Comparison of ENCODE assay signal across 13 cellular contexts in genomic region chr6:137970368-137970767, GRCh38.
DNase-seq lines count a peak whose midpoint lies in the region; ATAC-seq, FAIRE-seq and TF ChIP-seq lines count a peak whose summit lies in the region.
"Had no signal": no experiment of that assay in that cellular context is flagged by ENCODE, and none has a peak within 500 bp of the region (broad histone marks: within the 10 kb centered on the region; RNA-seq: fewer than 3 reads in every experiment).

No MANE protein-coding gene starts in this region.

- no peaks in the 10 kb centered on the region for H3K9me3 ChIP-seq in right lobe of liver
- H3K9me3 ChIP-seq in HepG2 (ENCODE audit: low read length) = no peaks in the 10 kb centered on the region

- H3K79me2 ChIP-seq in HepG2 (ENCODE audit: insufficient read depth, low read length) = no peaks in the 10 kb centered on the region

- TF ChIP-seq EP300 in HepG2 (IDR thresholded peaks at IDR 0.05; ENCODE audit: low read depth in 2 of 2, low read length in 2 of 2) (no peak), HepG2 (CRISPR knock-in tag; IDR thresholded peaks at IDR 0.05; ENCODE audit: borderline replicate concordance) (no peak)

- DNase-seq in right lobe of liver (no peak), HepG2 (ENCODE audit: low spot score) (no peak), HuH-7.5 (ENCODE audit: low spot score) (no peak), D721Med (ENCODE audit: insufficient read length, low spot score) (no peak), iPS-NIHi11 (ENCODE audit: low spot score) (no peak)
- peak; percentile 65 for DNase-seq in activated CD8-positive, alpha-beta memory T cell treated with anti-CD3 and anti-CD28 coated beads, Interleukin-2, amount 50 U/mL, for 48 hours
- DNase-seq in stimulated activated naive CD8-positive, alpha-beta T cell treated with anti-CD3 and anti-CD28 coated beads, Interleukin-15, amount 100 ng/mL, for 72 hours = peak in 1 of 2 donors; percentile 64
- DNase-seq: AML-193, amygdala, KBM-7, occipital lobe had no signal

- no peak overlapping the region for H3K9ac ChIP-seq in HepG2 (ENCODE audit: insufficient read depth, low read depth, low read length)

- H3K27me3 Mint-ChIP-seq in stimulated activated naive CD8-positive, alpha-beta T cell treated with anti-CD3 and anti-CD28 coated beads, Interleukin-15, amount 100 ng/mL, for 72 hours = no peaks in the 10 kb centered on the region

- H3K27ac ChIP-seq in right lobe of liver = no peak overlapping the region
- no peak overlapping the region for H3K27ac ChIP-seq in HepG2 (ENCODE audit: extremely low read length, insufficient read depth, low read length)

- H3K4me3 Mint-ChIP-seq in stimulated activated naive CD8-positive, alpha-beta T cell treated with anti-CD3 and anti-CD28 coated beads, Interleukin-15, amount 100 ng/mL, for 72 hours = peak overlapping the region; percentile 51 to 74

- in situ Hi-C loops in HepG2 (cut with HindIII; ENCODE audit: extremely low pct_ligation_motif_present, low pct_unique_long_range_greater_than_20kb) = loop anchor here (25.0 kb wide), 1 partner anchor 883 kb away; no protein-coding TSS in a partner anchor

- CTCF ChIA-PET in HepG2 (lab: Yijun Ruan, JAX; ENCODE audit: low intra/inter-chr PET ratio, low total read pairs) = no interaction called here

- TF ChIP-seq CTCF in right lobe of liver (IDR thresholded peaks at IDR 0.05) (no peak), HepG2 (CRISPR knock-in tag; IDR thresholded peaks at IDR 0.05) (no peak), D721Med (IDR thresholded peaks at IDR 0.05; ENCODE audit: insufficient read depth, missing control alignments) (no peak)

- POLR2A ChIA-PET in HepG2 (lab: Yijun Ruan, JAX) = no interaction called here

- no peak for TF ChIP-seq RAD21 in HepG2 (CRISPR knock-in tag; IDR thresholded peaks at IDR 0.05)

- H3K4me2 ChIP-seq in HepG2 (ENCODE audit: low read depth, low read length) = no peak overlapping the region

- H3K36me3 ChIP-seq in right lobe of liver (no peaks in the 10 kb centered on the region), HepG2 (replicated peaks in 1 of 2; ENCODE audit: control insufficient read depth in 1 of 2, insufficient read depth in 2 of 2, low read length in 2 of 2) (no peaks in the 10 kb centered on the region)

- H2AFZ ChIP-seq in HepG2 (ENCODE audit: low read length) = no peak overlapping the region

- intact Hi-C loops in right lobe of liver (cut with DNase I) (no loop called here), HepG2 (cut with micrococcal nuclease; ENCODE audit: unreplicated experiment) (no loop called here)

- peaks cover 6 to 14% of the 10 kb centered on the region in 2 donors for H3K9me3 Mint-ChIP-seq in stimulated activated naive CD8-positive, alpha-beta T cell treated with anti-CD3 and anti-CD28 coated beads, Interleukin-15, amount 100 ng/mL, for 72 hours

- H3K4me1 ChIP-seq in right lobe of liver (no peaks in the 10 kb centered on the region), HepG2 (ENCODE audit: insufficient read depth, low read length) (no peaks in the 10 kb centered on the region)

- WGBS in right lobe of liver (ENCODE audit: insufficient coverage, low coverage, low lambda C conversion rate, missing lambda C conversion rate) = 77% methylated on average over 4 of the region's 4 CpGs
- 39% methylated on average over 4 of the region's 4 CpGs for WGBS in HepG2 (ENCODE audit: low lambda C conversion rate)

- ATAC-seq in right lobe of liver (peak in 3 of 4 donors; percentile 32 to 42 (median 42)), HepG2 (no peak), HG02885 (IDR thresholded peaks at IDR 0.05; ENCODE audit: poor library complexity, unreplicated experiment) (peak; percentile 39)
- ATAC-seq in stimulated activated naive CD8-positive, alpha-beta T cell treated with anti-CD3 and anti-CD28 coated beads, Interleukin-15, amount 100 ng/mL, for 72 hours = peak; percentile 76

- peak overlapping the region in 1 of 2 donors; percentile 98 for H3K27ac Mint-ChIP-seq in stimulated activated naive CD8-positive, alpha-beta T cell treated with anti-CD3 and anti-CD28 coated beads, Interleukin-15, amount 100 ng/mL, for 72 hours

- BruUV-seq in HepG2 (replicated peaks; lab: Mats Ljungman, UMichigan) = no TSS peak

- H3K4me1 Mint-ChIP-seq in stimulated activated naive CD8-positive, alpha-beta T cell treated with anti-CD3 and anti-CD28 coated beads, Interleukin-15, amount 100 ng/mL, for 72 hours = peaks cover 77% of the 10 kb centered on the region

- H3K27me3 ChIP-seq in right lobe of liver (no peaks in the 10 kb centered on the region), HepG2 (ENCODE audit: control insufficient read depth in 1 of 2, insufficient read depth in 2 of 2, low read length in 2 of 2) (peaks cover 0 to 34% of the 10 kb centered on the region in 2 experiments; a peak in 2 of 5 replicates)

- TF ChIP-seq POLR2A in right lobe of liver (IDR thresholded peaks at IDR 0.05) = no peak
- no peak for TF ChIP-seq POLR2A in HepG2 (IDR thresholded peaks at IDR 0.05; ENCODE audit: insufficient read depth in 1 of 2, low read depth in 2 of 2, low read length in 2 of 2)

- H3K4me3 ChIP-seq in right lobe of liver (no peak overlapping the region), HepG2 (replicated peaks in 1 of 3; ENCODE audit: insufficient read depth in 1 of 3, low read depth in 2 of 3, low read length in 3 of 3) (no peak overlapping the region)

- no peak for FAIRE-seq in HepG2 (lab: Jason Lieb, UNC)
- FAIRE-seq in D721Med (lab: Jason Lieb, UNC) = no peak
- FAIRE-seq: islet of Langerhans had no signal

- H4K20me1 ChIP-seq in HepG2 (ENCODE audit: insufficient read depth, low read length) = no peaks in the 10 kb centered on the region

TF ChIP-seq in HepG2, 621 proteins besides CTCF, POLR2A, EP300 and RAD21:
- TF ChIP-seq STAT5B (CRISPR knock-in tag; IDR thresholded peaks at IDR 0.05) = no peak
- TF ChIP-seq IKZF1 (IDR thresholded peaks at IDR 0.05) = no peak
- no peak for TF ChIP-seq NCOA5 (CRISPR knock-in tag; IDR thresholded peaks at IDR 0.05)
- no peak for TF ChIP-seq ZNF672 (CRISPR knock-in tag; IDR thresholded peaks at IDR 0.05)
- TF ChIP-seq PHB2 (IDR thresholded peaks at IDR 0.05; ENCODE audit: partially characterized antibody) = no peak
- no peak for TF ChIP-seq ASH2L (IDR thresholded peaks at IDR 0.05; ENCODE audit: insufficient read length, low read depth, low read length)
- TF ChIP-seq ZNF576 (CRISPR knock-in tag; IDR thresholded peaks at IDR 0.05) = no peak
- no peak for TF ChIP-seq U2AF1 (optimal IDR thresholded peaks at IDR 0.05; ENCODE audit: low read depth, low read length)
- no peak for TF ChIP-seq TRAFD1 (CRISPR knock-in tag; IDR thresholded peaks at IDR 0.05; ENCODE audit: borderline replicate concordance)
- no peak for TF ChIP-seq ZNF101 (CRISPR knock-in tag; IDR thresholded peaks at IDR 0.05; ENCODE audit: borderline replicate concordance, low read depth)
- no peak for TF ChIP-seq SUZ12 (IDR thresholded peaks at IDR 0.05; ENCODE audit: low read depth, low read length)
TF ChIP-seq in HepG2: peak in this region for 0.
